ENCODE assay signal across 9 cellular contexts in genomic region chr17:77831497-77832179, GRCh38.
DNase-seq lines count a peak whose midpoint lies in the region; ATAC-seq, FAIRE-seq and TF ChIP-seq lines count a peak whose summit lies in the region.
"Had no signal": no experiment of that assay in that cellular context is flagged by ENCODE, and none has a peak within 500 bp of the region (broad histone marks: within the 10 kb centered on the region; RNA-seq: fewer than 3 reads in every experiment).

No MANE protein-coding gene starts in this region.

- peak overlapping the region; percentile 91 for H3K27ac ChIP-seq in subcutaneous abdominal adipose tissue (ENCODE audit: low read depth, low read length)

- peak overlapping the region in 3 of 10 donors; percentile 35 to 86 (median 44) for H3K27ac Mint-ChIP-seq in naive thymus-derived CD8-positive, alpha-beta T cell

- H3K36me3 ChIP-seq in subcutaneous abdominal adipose tissue (ENCODE audit: control insufficient read depth in 5 of 5, insufficient read depth in 5 of 5, low read length in 5 of 5): no peaks in the 10 kb centered on the region

- H3K27me3 Mint-ChIP-seq in naive thymus-derived CD8-positive, alpha-beta T cell: peaks cover 0 to 10% (median 0%) of the 10 kb centered on the region in 5 donors
- H3K27me3 Mint-ChIP-seq: central memory CD8-positive, alpha-beta T cell had no signal

- peak; percentile 63 for DNase-seq in H54 (ENCODE audit: insufficient read length, low spot score)
- peak; percentile 90 for DNase-seq in astrocyte of the hippocampus (ENCODE audit: low read depth, low spot score)
- peak; percentile 35 for DNase-seq in inferior parietal cortex (ENCODE audit: extremely low spot score)
- no peak for DNase-seq in NCI-H1092 treated with DMSO at 0.1 percent for 48 hours (lab: John Stamatoyannopoulos, UW)
- no peak for DNase-seq in epidermal melanocyte (ENCODE audit: insufficient read length, low spot score)
- no peak for DNase-seq in naive thymus-derived CD8-positive, alpha-beta T cell

- H3K4me3 ChIP-seq in subcutaneous abdominal adipose tissue (ENCODE audit: low read depth in 1 of 5, low read length in 5 of 5): no peak overlapping the region

- peaks cover 3 to 29% (median 8%) of the 10 kb centered on the region in 5 donors for H3K27me3 ChIP-seq in subcutaneous abdominal adipose tissue (ENCODE audit: control insufficient read depth in 5 of 5, insufficient read depth in 4 of 5, low read length in 5 of 5)

- no peak overlapping the region for H3K9ac ChIP-seq in subcutaneous abdominal adipose tissue (ENCODE audit: low read length in 5 of 5)

- H3K9me3 ChIP-seq in subcutaneous abdominal adipose tissue (ENCODE audit: control insufficient read depth in 5 of 5, low read length in 5 of 5): no peaks in the 10 kb centered on the region

- no peak for ATAC-seq in naive thymus-derived CD8-positive, alpha-beta T cell
- ATAC-seq: HepG2 had no signal

- POLR2A ChIA-PET in naive thymus-derived CD8-positive, alpha-beta T cell (lab: Charles Lee): interaction anchor here (0.6 to 1.0 kb wide), 2 partner anchors 9 to 11 kb away, joined by 3 to 4 read pairs; no protein-coding TSS in a partner anchor

- H3K4me3 Mint-ChIP-seq in naive thymus-derived CD8-positive, alpha-beta T cell: peak overlapping the region in 1 of 10 donors; percentile 13
- H3K4me3 Mint-ChIP-seq: central memory CD8-positive, alpha-beta T cell had no signal

- TF ChIP-seq POLR2A in H54 (IDR thresholded peaks at IDR 0.05; ENCODE audit: low read depth, low read length): no peak

- H3K4me1 ChIP-seq in subcutaneous abdominal adipose tissue (ENCODE audit: control insufficient read depth in 5 of 5, insufficient read depth in 5 of 5, low read length in 5 of 5): peaks cover 9 to 66% (median 34%) of the 10 kb centered on the region in 5 donors

- peaks cover 0 to 2% (median 0%) of the 10 kb centered on the region in 9 donors for H3K9me3 Mint-ChIP-seq in naive thymus-derived CD8-positive, alpha-beta T cell
- H3K9me3 Mint-ChIP-seq: central memory CD8-positive, alpha-beta T cell had no signal

- H3K36me3 Mint-ChIP-seq in naive thymus-derived CD8-positive, alpha-beta T cell: no peaks in the 10 kb centered on the region

- peaks cover 17 to 42% (median 31%) of the 10 kb centered on the region in 4 donors for H3K4me1 Mint-ChIP-seq in naive thymus-derived CD8-positive, alpha-beta T cell

- FAIRE-seq in H54 (lab: Jason Lieb, UNC): no peak
- FAIRE-seq: HepG2 had no signal

Comparison
In these comparisons a context has a peak if more than half of its experiments do, and no peak if none do; other contexts are left out.
1. DNase-seq: peak in H54 (single experiment), astrocyte of the hippocampus (single experiment) and inferior parietal cortex (single experiment); none in NCI-H1092 treated with DMSO at 0.1 percent for 48 hours (single experiment), epidermal melanocyte (single experiment) and naive thymus-derived CD8-positive, alpha-beta T cell (0 of 10).